Comparison of ENCODE assay signal across 1 cellular context in the genomic region with DNA sequence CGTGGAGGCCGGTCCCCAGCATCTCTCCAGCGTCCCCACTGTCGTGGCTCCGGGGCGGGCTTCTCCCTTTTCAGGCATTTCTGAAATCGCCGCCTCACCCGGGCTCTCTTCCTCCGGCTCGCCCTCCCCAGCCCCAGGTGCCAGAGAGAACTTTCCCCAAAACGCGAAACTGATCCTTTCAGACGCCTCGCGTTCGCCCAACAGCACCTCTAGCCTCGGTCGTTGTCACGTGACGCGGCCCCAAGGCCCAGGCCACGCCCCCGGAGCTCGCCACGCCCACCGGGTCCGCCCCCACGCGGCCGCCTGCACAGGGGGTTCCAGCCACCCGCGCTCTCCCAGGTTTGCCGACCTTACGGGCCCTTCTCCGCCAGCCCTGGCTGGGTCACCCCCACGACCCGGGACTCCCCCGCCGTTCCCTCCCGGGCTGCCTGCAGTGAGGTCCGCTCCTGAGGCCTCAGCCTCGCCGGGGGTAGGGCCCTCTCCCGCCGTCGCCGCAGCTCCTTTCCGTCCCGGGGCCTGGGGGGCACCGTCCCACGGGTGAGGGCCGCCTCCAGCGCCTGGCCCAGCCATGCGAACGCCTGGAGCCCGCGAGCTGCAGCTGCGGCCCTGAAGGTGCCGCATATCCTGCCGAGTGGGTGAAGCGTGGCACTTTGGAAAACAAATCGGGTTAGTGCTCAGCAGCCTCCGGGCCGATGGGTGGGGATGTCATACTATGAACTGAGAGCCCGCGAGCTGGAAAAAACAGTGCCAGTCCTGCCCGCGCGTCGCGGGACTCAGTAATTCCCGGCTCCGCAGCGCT.
TF ChIP-seq lines count a peak whose summit lies in the region.

No MANE protein-coding gene starts in this region.

TF ChIP-seq in HepG2, 621 proteins besides CTCF, POLR2A, EP300 and RAD21 (continued from another document and continues in another):
- TF ChIP-seq TBP (CRISPR knock-in tag; IDR thresholded peaks at IDR 0.05) = no peak
- TF ChIP-seq ZNF672 (CRISPR knock-in tag; IDR thresholded peaks at IDR 0.05) = peak; percentile 50; the same call in 1 of the 2 replicates
- TF ChIP-seq MIER3 (CRISPR knock-in tag; IDR thresholded peaks at IDR 0.05; ENCODE audit: borderline replicate concordance) = no peak
- TF ChIP-seq, protein P1, sequence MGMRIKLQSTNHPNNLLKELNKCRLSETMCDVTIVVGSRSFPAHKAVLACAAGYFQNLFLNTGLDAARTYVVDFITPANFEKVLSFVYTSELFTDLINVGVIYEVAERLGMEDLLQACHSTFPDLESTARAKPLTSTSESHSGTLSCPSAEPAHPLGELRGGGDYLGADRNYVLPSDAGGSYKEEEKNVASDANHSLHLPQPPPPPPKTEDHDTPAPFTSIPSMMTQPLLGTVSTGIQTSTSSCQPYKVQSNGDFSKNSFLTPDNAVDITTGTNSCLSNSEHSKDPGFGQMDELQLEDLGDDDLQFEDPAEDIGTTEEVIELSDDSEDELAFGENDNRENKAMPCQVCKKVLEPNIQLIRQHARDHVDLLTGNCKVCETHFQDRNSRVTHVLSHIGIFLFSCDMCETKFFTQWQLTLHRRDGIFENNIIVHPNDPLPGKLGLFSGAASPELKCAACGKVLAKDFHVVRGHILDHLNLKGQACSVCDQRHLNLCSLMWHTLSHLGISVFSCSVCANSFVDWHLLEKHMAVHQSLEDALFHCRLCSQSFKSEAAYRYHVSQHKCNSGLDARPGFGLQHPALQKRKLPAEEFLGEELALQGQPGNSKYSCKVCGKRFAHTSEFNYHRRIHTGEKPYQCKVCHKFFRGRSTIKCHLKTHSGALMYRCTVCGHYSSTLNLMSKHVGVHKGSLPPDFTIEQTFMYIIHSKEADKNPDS (CRISPR knock-in tag; IDR thresholded peaks at IDR 0.05) = no peak
- TF ChIP-seq, protein P2, sequence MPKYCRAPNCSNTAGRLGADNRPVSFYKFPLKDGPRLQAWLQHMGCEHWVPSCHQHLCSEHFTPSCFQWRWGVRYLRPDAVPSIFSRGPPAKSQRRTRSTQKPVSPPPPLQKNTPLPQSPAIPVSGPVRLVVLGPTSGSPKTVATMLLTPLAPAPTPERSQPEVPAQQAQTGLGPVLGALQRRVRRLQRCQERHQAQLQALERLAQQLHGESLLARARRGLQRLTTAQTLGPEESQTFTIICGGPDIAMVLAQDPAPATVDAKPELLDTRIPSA (CRISPR knock-in tag; IDR thresholded peaks at IDR 0.05; ENCODE audit: borderline replicate concordance) = peak; percentile 65; the same call in 1 of the 2 replicates
- no peak for TF ChIP-seq ZKSCAN5 (CRISPR knock-in tag; IDR thresholded peaks at IDR 0.05)
- no peak; the same call in 1 of the 2 replicates for TF ChIP-seq ZBTB42 (CRISPR knock-in tag; IDR thresholded peaks at IDR 0.05)
- TF ChIP-seq SIN3A (IDR thresholded peaks at IDR 0.05; ENCODE audit: borderline replicate concordance, low read depth, low read length) = no peak
- no peak for TF ChIP-seq ZBTB3 (CRISPR knock-in tag; IDR thresholded peaks at IDR 0.05; ENCODE audit: borderline replicate concordance, low read depth)
- no peak; the same call in 1 of the 2 replicates for TF ChIP-seq ZKSCAN8 (CRISPR knock-in tag; IDR thresholded peaks at IDR 0.05; ENCODE audit: borderline replicate concordance)
- no peak for TF ChIP-seq ISL2 (CRISPR knock-in tag; IDR thresholded peaks at IDR 0.05)
- no peak for TF ChIP-seq ZBTB38 (CRISPR knock-in tag; IDR thresholded peaks at IDR 0.05)
- TF ChIP-seq ZNF629 (CRISPR knock-in tag; conservative IDR thresholded peaks at IDR 0.05) = no peak; the same call in 1 of the 2 replicates
- TF ChIP-seq PAF1 (CRISPR knock-in tag; IDR thresholded peaks at IDR 0.05) = no peak
- TF ChIP-seq, protein P3, sequence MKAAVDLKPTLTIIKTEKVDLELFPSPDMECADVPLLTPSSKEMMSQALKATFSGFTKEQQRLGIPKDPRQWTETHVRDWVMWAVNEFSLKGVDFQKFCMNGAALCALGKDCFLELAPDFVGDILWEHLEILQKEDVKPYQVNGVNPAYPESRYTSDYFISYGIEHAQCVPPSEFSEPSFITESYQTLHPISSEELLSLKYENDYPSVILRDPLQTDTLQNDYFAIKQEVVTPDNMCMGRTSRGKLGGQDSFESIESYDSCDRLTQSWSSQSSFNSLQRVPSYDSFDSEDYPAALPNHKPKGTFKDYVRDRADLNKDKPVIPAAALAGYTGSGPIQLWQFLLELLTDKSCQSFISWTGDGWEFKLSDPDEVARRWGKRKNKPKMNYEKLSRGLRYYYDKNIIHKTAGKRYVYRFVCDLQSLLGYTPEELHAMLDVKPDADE (CRISPR knock-in tag; IDR thresholded peaks at IDR 0.05) = no peak
- peak; percentile 59; the same call in 1 of the 2 replicates for TF ChIP-seq WIZ (CRISPR knock-in tag; IDR thresholded peaks at IDR 0.05)
- no peak for TF ChIP-seq ZC3H4 (CRISPR knock-in tag; IDR thresholded peaks at IDR 0.05; ENCODE audit: borderline replicate concordance)
- TF ChIP-seq ATF1 (CRISPR knock-in tag; IDR thresholded peaks at IDR 0.05) = no peak
- no peak for TF ChIP-seq ZNF773 (CRISPR knock-in tag; IDR thresholded peaks at IDR 0.05; ENCODE audit: borderline replicate concordance)
- TF ChIP-seq, protein P4, sequence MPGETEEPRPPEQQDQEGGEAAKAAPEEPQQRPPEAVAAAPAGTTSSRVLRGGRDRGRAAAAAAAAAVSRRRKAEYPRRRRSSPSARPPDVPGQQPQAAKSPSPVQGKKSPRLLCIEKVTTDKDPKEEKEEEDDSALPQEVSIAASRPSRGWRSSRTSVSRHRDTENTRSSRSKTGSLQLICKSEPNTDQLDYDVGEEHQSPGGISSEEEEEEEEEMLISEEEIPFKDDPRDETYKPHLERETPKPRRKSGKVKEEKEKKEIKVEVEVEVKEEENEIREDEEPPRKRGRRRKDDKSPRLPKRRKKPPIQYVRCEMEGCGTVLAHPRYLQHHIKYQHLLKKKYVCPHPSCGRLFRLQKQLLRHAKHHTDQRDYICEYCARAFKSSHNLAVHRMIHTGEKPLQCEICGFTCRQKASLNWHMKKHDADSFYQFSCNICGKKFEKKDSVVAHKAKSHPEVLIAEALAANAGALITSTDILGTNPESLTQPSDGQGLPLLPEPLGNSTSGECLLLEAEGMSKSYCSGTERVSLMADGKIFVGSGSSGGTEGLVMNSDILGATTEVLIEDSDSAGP (CRISPR knock-in tag; IDR thresholded peaks at IDR 0.05; ENCODE audit: borderline replicate concordance) = peak; percentile 75; the same call in 1 of the 2 replicates
- TF ChIP-seq, protein P5, sequence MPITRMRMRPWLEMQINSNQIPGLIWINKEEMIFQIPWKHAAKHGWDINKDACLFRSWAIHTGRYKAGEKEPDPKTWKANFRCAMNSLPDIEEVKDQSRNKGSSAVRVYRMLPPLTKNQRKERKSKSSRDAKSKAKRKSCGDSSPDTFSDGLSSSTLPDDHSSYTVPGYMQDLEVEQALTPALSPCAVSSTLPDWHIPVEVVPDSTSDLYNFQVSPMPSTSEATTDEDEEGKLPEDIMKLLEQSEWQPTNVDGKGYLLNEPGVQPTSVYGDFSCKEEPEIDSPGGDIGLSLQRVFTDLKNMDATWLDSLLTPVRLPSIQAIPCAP (CRISPR knock-in tag; IDR thresholded peaks at IDR 0.05; ENCODE audit: low read depth) = no peak
- peak; percentile 22; the same call in 1 of the 2 replicates for TF ChIP-seq TMF1 (CRISPR knock-in tag; IDR thresholded peaks at IDR 0.05; ENCODE audit: low read depth)
- no peak for TF ChIP-seq ARNT (IDR thresholded peaks at IDR 0.05)
- TF ChIP-seq HNRNPUL1 (IDR thresholded peaks at IDR 0.05; ENCODE audit: low read depth, low read length) = no peak
- TF ChIP-seq SIX4 (CRISPR knock-in tag; IDR thresholded peaks at IDR 0.05) = no peak
- no peak for TF ChIP-seq CEBPG (CRISPR knock-in tag; IDR thresholded peaks at IDR 0.05)
- 0 out of 2 replicates have a peak, but pooled peaks have one; percentile 59 for TF ChIP-seq TOE1 (CRISPR knock-in tag; IDR thresholded peaks at IDR 0.05)
- peak; percentile 47; the same call in 1 of the 2 replicates for TF ChIP-seq ERF (CRISPR knock-in tag; IDR thresholded peaks at IDR 0.05)
- peak; percentile 39; the same call in 1 of the 2 replicates for TF ChIP-seq ETV5 (CRISPR knock-in tag; IDR thresholded peaks at IDR 0.05; ENCODE audit: borderline replicate concordance)
- TF ChIP-seq PTBP1 (IDR thresholded peaks at IDR 0.05; ENCODE audit: low read depth, low read length, poor library complexity, severe bottlenecking) = no peak
- no peak for TF ChIP-seq U2AF1 (optimal IDR thresholded peaks at IDR 0.05; ENCODE audit: low read depth, low read length)
- peak; percentile 58 for TF ChIP-seq ZNF441 (CRISPR knock-in tag; IDR thresholded peaks at IDR 0.05; ENCODE audit: borderline replicate concordance)
- peak; percentile 73 for TF ChIP-seq SP4 (CRISPR knock-in tag; IDR thresholded peaks at IDR 0.05)
- TF ChIP-seq, protein P6, sequence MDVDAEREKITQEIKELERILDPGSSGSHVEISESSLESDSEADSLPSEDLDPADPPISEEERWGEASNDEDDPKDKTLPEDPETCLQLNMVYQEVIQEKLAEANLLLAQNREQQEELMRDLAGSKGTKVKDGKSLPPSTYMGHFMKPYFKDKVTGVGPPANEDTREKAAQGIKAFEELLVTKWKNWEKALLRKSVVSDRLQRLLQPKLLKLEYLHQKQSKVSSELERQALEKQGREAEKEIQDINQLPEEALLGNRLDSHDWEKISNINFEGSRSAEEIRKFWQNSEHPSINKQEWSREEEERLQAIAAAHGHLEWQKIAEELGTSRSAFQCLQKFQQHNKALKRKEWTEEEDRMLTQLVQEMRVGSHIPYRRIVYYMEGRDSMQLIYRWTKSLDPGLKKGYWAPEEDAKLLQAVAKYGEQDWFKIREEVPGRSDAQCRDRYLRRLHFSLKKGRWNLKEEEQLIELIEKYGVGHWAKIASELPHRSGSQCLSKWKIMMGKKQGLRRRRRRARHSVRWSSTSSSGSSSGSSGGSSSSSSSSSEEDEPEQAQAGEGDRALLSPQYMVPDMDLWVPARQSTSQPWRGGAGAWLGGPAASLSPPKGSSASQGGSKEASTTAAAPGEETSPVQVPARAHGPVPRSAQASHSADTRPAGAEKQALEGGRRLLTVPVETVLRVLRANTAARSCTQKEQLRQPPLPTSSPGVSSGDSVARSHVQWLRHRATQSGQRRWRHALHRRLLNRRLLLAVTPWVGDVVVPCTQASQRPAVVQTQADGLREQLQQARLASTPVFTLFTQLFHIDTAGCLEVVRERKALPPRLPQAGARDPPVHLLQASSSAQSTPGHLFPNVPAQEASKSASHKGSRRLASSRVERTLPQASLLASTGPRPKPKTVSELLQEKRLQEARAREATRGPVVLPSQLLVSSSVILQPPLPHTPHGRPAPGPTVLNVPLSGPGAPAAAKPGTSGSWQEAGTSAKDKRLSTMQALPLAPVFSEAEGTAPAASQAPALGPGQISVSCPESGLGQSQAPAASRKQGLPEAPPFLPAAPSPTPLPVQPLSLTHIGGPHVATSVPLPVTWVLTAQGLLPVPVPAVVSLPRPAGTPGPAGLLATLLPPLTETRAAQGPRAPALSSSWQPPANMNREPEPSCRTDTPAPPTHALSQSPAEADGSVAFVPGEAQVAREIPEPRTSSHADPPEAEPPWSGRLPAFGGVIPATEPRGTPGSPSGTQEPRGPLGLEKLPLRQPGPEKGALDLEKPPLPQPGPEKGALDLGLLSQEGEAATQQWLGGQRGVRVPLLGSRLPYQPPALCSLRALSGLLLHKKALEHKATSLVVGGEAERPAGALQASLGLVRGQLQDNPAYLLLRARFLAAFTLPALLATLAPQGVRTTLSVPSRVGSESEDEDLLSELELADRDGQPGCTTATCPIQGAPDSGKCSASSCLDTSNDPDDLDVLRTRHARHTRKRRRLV (CRISPR knock-in tag; IDR thresholded peaks at IDR 0.05) = no peak
- no peak for TF ChIP-seq ZBTB8A (CRISPR knock-in tag; IDR thresholded peaks at IDR 0.05; ENCODE audit: borderline replicate concordance, low read depth)
- TF ChIP-seq GTF2F1 (IDR thresholded peaks at IDR 0.05; ENCODE audit: low read length) = no peak
- no peak for TF ChIP-seq ZNF251 (CRISPR knock-in tag; IDR thresholded peaks at IDR 0.05)
- peak; percentile 57; the same call in 1 of the 2 replicates for TF ChIP-seq MXD4 (CRISPR knock-in tag; IDR thresholded peaks at IDR 0.05)
- TF ChIP-seq, protein P7, sequence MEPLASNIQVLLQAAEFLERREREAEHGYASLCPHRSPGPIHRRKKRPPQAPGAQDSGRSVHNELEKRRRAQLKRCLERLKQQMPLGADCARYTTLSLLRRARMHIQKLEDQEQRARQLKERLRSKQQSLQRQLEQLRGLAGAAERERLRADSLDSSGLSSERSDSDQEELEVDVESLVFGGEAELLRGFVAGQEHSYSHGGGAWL (CRISPR knock-in tag; IDR thresholded peaks at IDR 0.05) = peak; percentile 54; the same call in 1 of the 2 replicates
- TF ChIP-seq TOPORS (CRISPR knock-in tag; IDR thresholded peaks at IDR 0.05) = peak; percentile 67; the same call in 1 of the 2 replicates
- no peak for TF ChIP-seq ZSCAN22 (CRISPR knock-in tag; IDR thresholded peaks at IDR 0.05)
- TF ChIP-seq ZNF292 (CRISPR knock-in tag; IDR thresholded peaks at IDR 0.05; ENCODE audit: borderline replicate concordance, low read depth) = no peak
- no peak for TF ChIP-seq SRSF9 (IDR thresholded peaks at IDR 0.05; ENCODE audit: borderline replicate concordance, insufficient read depth, low read depth, low read length, poor library complexity, severe bottlenecking)
- no peak for TF ChIP-seq NFATC3 (CRISPR knock-in tag; IDR thresholded peaks at IDR 0.05)
- no peak for TF ChIP-seq ZFP37 (CRISPR knock-in tag; IDR thresholded peaks at IDR 0.05; ENCODE audit: borderline replicate concordance)
- peak; percentile 93 for TF ChIP-seq ZNF605 (CRISPR knock-in tag; IDR thresholded peaks at IDR 0.05)
- no peak for TF ChIP-seq ZNF34 (CRISPR knock-in tag; IDR thresholded peaks at IDR 0.05; ENCODE audit: borderline replicate concordance)
- no peak for TF ChIP-seq ZNF614 (CRISPR knock-in tag; IDR thresholded peaks at IDR 0.05; ENCODE audit: borderline replicate concordance)
- no peak for TF ChIP-seq NFIC (IDR thresholded peaks at IDR 0.05; ENCODE audit: low read length)
- TF ChIP-seq, protein P8, sequence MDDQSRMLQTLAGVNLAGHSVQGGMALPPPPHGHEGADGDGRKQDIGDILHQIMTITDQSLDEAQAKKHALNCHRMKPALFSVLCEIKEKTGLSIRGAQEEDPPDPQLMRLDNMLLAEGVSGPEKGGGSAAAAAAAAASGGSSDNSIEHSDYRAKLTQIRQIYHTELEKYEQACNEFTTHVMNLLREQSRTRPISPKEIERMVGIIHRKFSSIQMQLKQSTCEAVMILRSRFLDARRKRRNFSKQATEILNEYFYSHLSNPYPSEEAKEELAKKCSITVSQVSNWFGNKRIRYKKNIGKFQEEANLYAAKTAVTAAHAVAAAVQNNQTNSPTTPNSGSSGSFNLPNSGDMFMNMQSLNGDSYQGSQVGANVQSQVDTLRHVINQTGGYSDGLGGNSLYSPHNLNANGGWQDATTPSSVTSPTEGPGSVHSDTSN (CRISPR knock-in tag; IDR thresholded peaks at IDR 0.05; ENCODE audit: borderline replicate concordance) = 0 out of 2 replicates have a peak, but pooled peaks have one; percentile 39
